Comparison of ENCODE assay signal across 8 cellular contexts in the genomic region with DNA sequence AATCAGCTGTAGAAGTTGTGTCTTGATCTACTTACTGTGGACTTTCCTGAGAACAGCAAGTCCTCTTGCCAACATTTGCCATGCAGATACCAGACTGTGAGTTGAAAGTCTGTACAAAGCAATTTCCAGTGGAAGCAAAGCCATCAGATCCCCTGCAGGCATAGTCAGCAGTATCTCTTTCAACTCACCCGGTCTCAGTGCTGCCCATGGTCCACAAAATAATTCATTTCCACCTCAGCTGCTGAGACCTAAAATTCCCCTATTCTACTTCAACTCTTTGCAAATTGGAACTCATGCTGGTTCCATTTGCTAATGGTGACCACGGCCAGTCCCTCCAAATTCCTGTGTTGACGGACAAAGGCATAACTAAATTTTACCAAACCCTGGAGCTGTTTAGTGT.
"Had no signal": no experiment of that assay in that cellular context is flagged by ENCODE, and none has a peak within 500 bp of the region (broad histone marks: within the 10 kb centered on the region; RNA-seq: fewer than 3 reads in every experiment).

No MANE protein-coding gene starts in this region.

- H3K9ac ChIP-seq: GM23248 had no signal

- H3K27ac Mint-ChIP-seq: HFFc6 had no signal

- DNase-seq: GM23248, GOT3, H7, HFFc6, IMR-90 had no signal

- H3K36me3 ChIP-seq: HAP-1 had no signal

- H3K9me3 ChIP-seq: HAP-1 had no signal

- ATAC-seq: HCT116, K562 had no signal

- H3K4me3 Mint-ChIP-seq: HFFc6 had no signal

- H3K27ac ChIP-seq: GM23248 had no signal

- H2AFZ ChIP-seq: GM23248 had no signal

- H3K9me3 Mint-ChIP-seq: HFFc6 had no signal

- H3K4me3 ChIP-seq: GM23248, HAP-1, K562 had no signal
